ENCODE assay signal across 34 cellular contexts in the genomic region with DNA sequence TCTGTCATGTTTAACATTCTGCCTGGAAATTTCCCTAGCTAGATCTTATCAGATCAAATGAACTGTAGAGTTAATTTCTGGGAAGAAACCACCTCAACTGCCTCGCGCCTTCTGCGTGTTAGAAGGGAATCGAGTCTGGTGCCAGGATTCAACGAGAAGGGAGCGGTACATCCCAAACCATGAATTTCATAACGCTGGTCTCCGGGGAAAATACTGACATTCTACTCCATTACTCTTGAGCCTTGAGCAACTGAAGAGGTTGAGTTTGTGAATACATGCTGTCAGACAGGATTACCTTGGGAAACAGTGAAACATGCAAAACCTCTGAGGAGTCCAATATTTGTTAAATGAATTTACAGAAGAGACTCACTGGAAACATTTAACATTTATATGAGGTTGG.
"Had no signal": no experiment of that assay in that cellular context is flagged by ENCODE, and none has a peak within 500 bp of the region (broad histone marks: within the 10 kb centered on the region; RNA-seq: fewer than 3 reads in every experiment).

No MANE protein-coding gene starts in this region.

- H3K27me3 Mint-ChIP-seq: activated CD8-positive, alpha-beta memory T cell treated with anti-CD3 and anti-CD28 coated beads, Interleukin-2, amount 10 ng/mL, durations not matched to agents 7 days and 5 days; activated naive CD4-positive, alpha-beta T cell treated with anti-CD3 and anti-CD28 coated beads, Interleukin-2, amount 50 U/mL, for 24 hours; activated T-helper 17 cell treated with anti-CD3 and anti-CD28 coated beads, Interleukin-2, amount 50 U/mL, for 72 hours had no signal

- H3K4me1 Mint-ChIP-seq: activated T-helper 17 cell treated with anti-CD3 and anti-CD28 coated beads, Interleukin-2, amount 50 U/mL, for 72 hours had no signal

- H3K9me3 Mint-ChIP-seq: activated naive CD8-positive, alpha-beta T cell treated with anti-CD3 and anti-CD28 coated beads, Interleukin-2, amount 10 ng/mL, durations not matched to agents 7 days and 5 days; activated T-cell treated with anti-CD3 and anti-CD28 coated beads, Interleukin-2, amount 50 U/mL, for 72 hours; activated T-helper 17 cell treated with anti-CD3 and anti-CD28 coated beads, Interleukin-2, amount 50 U/mL, for 72 hours had no signal

- H3K4me3 Mint-ChIP-seq: activated CD8-positive, alpha-beta memory T cell treated with anti-CD3 and anti-CD28 coated beads, Interleukin-2, amount 10 ng/mL, durations not matched to agents 7 days and 5 days; activated naive CD4-positive, alpha-beta T cell treated with anti-CD3 and anti-CD28 coated beads, Interleukin-2, amount 50 U/mL, for 24 hours; activated T-helper 17 cell treated with anti-CD3 and anti-CD28 coated beads, Interleukin-2, amount 50 U/mL, for 72 hours had no signal

- H3K4me3 ChIP-seq: body of pancreas, Peyer's patch had no signal

- H3K9me3 ChIP-seq: body of pancreas, Peyer's patch had no signal

- ATAC-seq: activated CD8-positive, alpha-beta memory T cell treated with anti-CD3 and anti-CD28 coated beads, Interleukin-2, amount 10 ng/mL, durations not matched to agents 7 days and 5 days; activated T-cell treated with anti-CD3 and anti-CD28 coated beads, Interleukin-2, amount 50 U/mL, for 72 hours; activated T-helper 17 cell treated with anti-CD3 and anti-CD28 coated beads, Interleukin-2, amount 50 U/mL, for 72 hours; body of pancreas; Right ventricle myocardium inferior had no signal

- DNase-seq: activated CD4-positive, alpha-beta T cell treated with anti-CD3 and anti-CD28 coated beads for 1 hour; activated CD4-positive, alpha-beta T cell treated with anti-CD3 and anti-CD28 coated beads for 48 hours; activated CD4-positive, alpha-beta T cell treated with anti-CD3 and anti-CD28 coated beads, Interleukin-2, amount 50 U/mL, for 48 hours; activated CD4-positive, CD25-positive, alpha-beta regulatory T cell; activated CD8-positive, alpha-beta memory T cell treated with anti-CD3 and anti-CD28 coated beads for 24 hours; activated CD8-positive, alpha-beta memory T cell treated with anti-CD3 and anti-CD28 coated beads, Interleukin-2, amount 10 ng/mL, durations not matched to agents 7 days and 5 days; activated CD8-positive, alpha-beta memory T cell treated with anti-CD3 and anti-CD28 coated beads, Interleukin-2, amount 50 U/mL, for 48 hours; activated effector memory CD4-positive, alpha-beta T cell treated with anti-CD3 and anti-CD28 coated beads, Interleukin-2, amount 50 U/mL, for 16 hours; activated naive CD4-positive, alpha-beta T cell treated with Interleukin-2 at 50 U/mL for 16 hours; activated naive CD8-positive, alpha-beta T cell treated with anti-CD3 and anti-CD28 coated beads, Interleukin-2, amount 10 ng/mL, durations not matched to agents 7 days and 5 days; activated T-cell treated with anti-CD3 and anti-CD28 coated beads, Interleukin-2, amount 50 U/mL, for 72 hours; body of pancreas; caudate nucleus; cerebellar nuclear complex; cortex of kidney; Kasumi-1; KBM-7; MM.1S; MV-4-11; NCI-H1092; NCI-H1417; NCI-H146; NCI-H187; NCI-H2029 treated with DMSO at 0.1 percent for 48 hours; NCI-H2107; NCI-H510A; Peyer's patch; SW 1271; T1000; WERI-Rb-1 had no signal

- H3K4me1 ChIP-seq: Peyer's patch had no signal

- H3K27ac Mint-ChIP-seq: activated CD8-positive, alpha-beta memory T cell treated with anti-CD3 and anti-CD28 coated beads, Interleukin-2, amount 10 ng/mL, durations not matched to agents 7 days and 5 days; activated naive CD4-positive, alpha-beta T cell treated with anti-CD3 and anti-CD28 coated beads, Interleukin-2, amount 50 U/mL, for 24 hours; activated T-helper 17 cell treated with anti-CD3 and anti-CD28 coated beads, Interleukin-2, amount 50 U/mL, for 72 hours had no signal

- H3K27ac ChIP-seq: body of pancreas, Peyer's patch, RWPE1, WERI-Rb-1 had no signal

- H3K27me3 ChIP-seq: body of pancreas, Peyer's patch had no signal

- H3K36me3 ChIP-seq: Peyer's patch, WERI-Rb-1 had no signal
